12 cellular contexts compared by ENCODE assay signal in genomic region chr17:61425682-61426481, GRCh38. TPM values are rescaled to one million over a fixed set of nuclear protein-coding genes. Genes with fewer than 3 reads are reported as not detected.
DNase-seq lines count a peak whose midpoint lies in the region; TF ChIP-seq lines count a peak whose summit lies in the region.
"Had no signal": no experiment of that assay in that cellular context is flagged by ENCODE, and none has a peak within 500 bp of the region (broad histone marks: within the 10 kb centered on the region; RNA-seq: fewer than 3 reads in every experiment).

No MANE protein-coding gene starts in this region.

- DNase-seq in GM12864 (ENCODE audit: low read depth) (no peak), WERI-Rb-1 (peak; percentile 43), nephron progenitor cell (no peak), lower leg skin (ENCODE audit: low spot score in 2 of 2) (no peak), NOMO-1 (lab: John Stamatoyannopoulos, UW; ENCODE audit: unreplicated experiment in 2 of 2) (no peak), midbrain (lab: John Stamatoyannopoulos, UW) (no peak)
- DNase-seq: activated CD4-positive, alpha-beta T cell treated with anti-CD3 and anti-CD28 coated beads, Interleukin-2, amount 50 U/mL, for 48 hours; central memory CD4-positive, alpha-beta T cell; DMS153; sigmoid colon had no signal

- H3K9me3 Mint-ChIP-seq in nephron progenitor cell: no peaks in the 10 kb centered on the region

- TF ChIP-seq POLR2A in lower leg skin (IDR thresholded peaks at IDR 0.05): no peak

- peak overlapping the region; percentile 75 for H3K27ac Mint-ChIP-seq in nephron progenitor cell

- no peak overlapping the region for H3K4me3 Mint-ChIP-seq in nephron progenitor cell

- H3K27ac ChIP-seq in WERI-Rb-1: no peak overlapping the region
- H3K27ac ChIP-seq: sigmoid colon, suprapubic skin had no signal

- WGBS in lower leg skin, 2 donors: 60 to 63% methylated on average over 11 of the region's 11 CpGs

- H3K27me3 ChIP-seq in WERI-Rb-1 (ENCODE audit: insufficient read depth, low read depth, severe bottlenecking): no peaks in the 10 kb centered on the region

- H3K4me3 ChIP-seq in GM12864 (ENCODE audit: low read depth, low read length) (no peak overlapping the region), WERI-Rb-1 (ENCODE audit: low read depth, low read length) (no peak overlapping the region), lower leg skin (ENCODE audit: low read depth, poor library complexity, severe bottlenecking) (no peak overlapping the region)
- H3K4me3 ChIP-seq: sigmoid colon, suprapubic skin had no signal

- intact Hi-C loops in lower leg skin (cut with DNase I; ENCODE audit: low total_unique reads): no loop called here

- no peaks in the 10 kb centered on the region for H3K36me3 Mint-ChIP-seq in nephron progenitor cell (ENCODE audit: low read depth)

- TF ChIP-seq RAD21 in Ishikawa (IDR thresholded peaks at IDR 0.05; ENCODE audit: low read depth): peak; percentile 51

- TF ChIP-seq CTCF in GM12864 (IDR thresholded peaks at IDR 0.05; ENCODE audit: low read depth, low read length, missing control alignments) (peak; percentile 21), WERI-Rb-1 (IDR thresholded peaks at IDR 0.05; ENCODE audit: low read depth, low read length) (peak; percentile 71), nephron progenitor cell (IDR thresholded peaks at IDR 0.05) (no peak), lower leg skin (IDR thresholded peaks at IDR 0.05) (no peak)

- H3K9me3 ChIP-seq in WERI-Rb-1 (ENCODE audit: severe bottlenecking): no peaks in the 10 kb centered on the region
- H3K9me3 ChIP-seq: sigmoid colon, suprapubic skin had no signal

- no peaks in the 10 kb centered on the region for H3K36me3 ChIP-seq in WERI-Rb-1
- H3K36me3 ChIP-seq: sigmoid colon, suprapubic skin had no signal

- H3K27me3 Mint-ChIP-seq in nephron progenitor cell (ENCODE audit: low read depth, poor library complexity): peaks cover 32% of the 10 kb centered on the region

- peaks cover 6% of the 10 kb centered on the region for H3K4me1 Mint-ChIP-seq in nephron progenitor cell

- no peak for TF ChIP-seq EP300 in Ishikawa (IDR thresholded peaks at IDR 0.05; ENCODE audit: borderline replicate concordance)

TF ChIP-seq in Ishikawa, 13 proteins besides CTCF, POLR2A, EP300 and RAD21:
- no peak for TF ChIP-seq USF1 (IDR thresholded peaks at IDR 0.05)
- no peak for TF ChIP-seq ZBTB7A (IDR thresholded peaks at IDR 0.05; ENCODE audit: low read depth)
- no peak for TF ChIP-seq NFIC (IDR thresholded peaks at IDR 0.05)
- no peak for TF ChIP-seq REST (IDR thresholded peaks at IDR 0.05; ENCODE audit: low read depth)
- TF ChIP-seq CEBPB (IDR thresholded peaks at IDR 0.05): no peak
- no peak for TF ChIP-seq CREB1 (IDR thresholded peaks at IDR 0.05; ENCODE audit: low read depth)
- no peak for TF ChIP-seq TAF1 (IDR thresholded peaks at IDR 0.05; ENCODE audit: low read depth)
- TF ChIP-seq TCF12 (IDR thresholded peaks at IDR 0.05; ENCODE audit: low read depth): no peak
- no peak for TF ChIP-seq MAX (IDR thresholded peaks at IDR 0.05)

RNA-seq across cellular contexts. Expression of gene TBX2, which starts 26.2 kb away (rescaled TPM):
- 1 to 10 TPM in 3 of 4 donors, under 1 TPM in 1; 0.25 to 9.1 (median 5.7) TPM for total RNA-seq in lower leg skin

RNA-seq across cellular contexts. Expression of gene TBX4, which starts 26.3 kb away (rescaled TPM):
- under 1 TPM in 1 of 4 donors, not detected in 3; 0.53 TPM for total RNA-seq in lower leg skin
- total RNA-seq: sigmoid colon had no signal

Comparison
In these comparisons a context has a peak if more than half of its experiments do, and no peak if none do; other contexts are left out.
1. CTCF ChIP-seq: peak in GM12864 (single experiment) and WERI-Rb-1 (single experiment); none in nephron progenitor cell (single experiment) and lower leg skin (0 of 3).